In genomic region chr22:37485006-37485713, GRCh38 we compare ENCODE assay signal across 8 cellular contexts. TPM values are rescaled to one million over a fixed set of nuclear protein-coding genes. Genes with fewer than 3 reads are reported as not detected.
A peak's percentile ranks its signal among the peaks of the same experiment; 100 is the strongest.
DNase-seq lines count a peak whose midpoint lies in the region; ATAC-seq, FAIRE-seq and TF ChIP-seq lines count a peak whose summit lies in the region.

No MANE protein-coding gene starts in this region.

- peaks cover 0 to 2% (median 0%) of the 10 kb centered on the region in 5 donors for H3K27me3 Mint-ChIP-seq in naive thymus-derived CD8-positive, alpha-beta T cell

- WGBS in suprapubic skin, result 69% methylated on average over 19 of the region's 29 CpGs

- peaks cover 57 to 87% (median 69%) of the 10 kb centered on the region in 4 donors for H3K4me1 Mint-ChIP-seq in naive thymus-derived CD8-positive, alpha-beta T cell

- peaks cover 25% of the 10 kb centered on the region for H3K4me1 ChIP-seq in suprapubic skin

- H3K4me3 Mint-ChIP-seq in naive thymus-derived CD8-positive, alpha-beta T cell, result peak overlapping the region; percentile 93 to 98 (median 96)

- peaks cover 36% of the 10 kb centered on the region for H3K27me3 ChIP-seq in suprapubic skin

- H3K27ac ChIP-seq in suprapubic skin, result peak overlapping the region; percentile 39

- TF ChIP-seq EP300 in suprapubic skin (IDR thresholded peaks at IDR 0.05), result no peak

- TF ChIP-seq POLR2A in GM12891 (IDR thresholded peaks at IDR 0.05; ENCODE audit: low read depth, low read length) (peak; percentile 76), suprapubic skin (IDR thresholded peaks at IDR 0.05) (no peak)

- DNase-seq in GM12891 (ENCODE audit: insufficient read length, low spot score) (peak; percentile 68), T-helper 1 cell (peak in 4 of 5 donors; percentile 47 to 78 (median 50)), suprapubic skin (ENCODE audit: low spot score in 2 of 2) (no peak), glomerular visceral epithelial cell (ENCODE audit: extremely low spot score) (no peak), DMS153 treated with DMSO at 0.1 percent for 48 hours (lab: John Stamatoyannopoulos, UW; ENCODE audit: unreplicated experiment) (no peak)
- peak; percentile 61 to 64 for DNase-seq in activated naive CD4-positive, alpha-beta T cell treated with anti-CD3 and anti-CD28 coated beads, Interleukin-2, amount 50 U/mL, for 72 hours (ENCODE audit: low spot score in 2 of 2)
- DNase-seq in naive thymus-derived CD8-positive, alpha-beta T cell, result peak in 8 of 10 donors; percentile 43 to 89 (median 54)

- H3K4me3 ChIP-seq in suprapubic skin, result peak overlapping the region; percentile 44

- POLR2A ChIA-PET in naive thymus-derived CD8-positive, alpha-beta T cell (lab: Charles Lee), result interaction anchor here (0.5 to 5.1 kb wide), 30 partner anchors 9 to 1536 kb away, joined by 3 to 82 read pairs (median 5); partner anchors contain the start of genes APOBEC3D, CARD10, GGA1 and IFT27

- H3K9me3 Mint-ChIP-seq in activated naive CD4-positive, alpha-beta T cell treated with anti-CD3 and anti-CD28 coated beads, Interleukin-2, amount 50 U/mL, for 72 hours, result no peaks in the 10 kb centered on the region
- H3K9me3 Mint-ChIP-seq in naive thymus-derived CD8-positive, alpha-beta T cell, result no peaks in the 10 kb centered on the region

- H3K9me3 ChIP-seq in suprapubic skin, result no peaks in the 10 kb centered on the region

- H3K36me3 Mint-ChIP-seq in activated naive CD4-positive, alpha-beta T cell treated with anti-CD3 and anti-CD28 coated beads, Interleukin-2, amount 50 U/mL, for 72 hours, result peaks cover 15 to 27% of the 10 kb centered on the region in 2 donors
- H3K36me3 Mint-ChIP-seq in naive thymus-derived CD8-positive, alpha-beta T cell, result peaks cover 0 to 23% (median 1%) of the 10 kb centered on the region in 3 donors

- no peaks in the 10 kb centered on the region for H3K36me3 ChIP-seq in suprapubic skin

- peak; percentile 30 to 50 for ATAC-seq in activated naive CD4-positive, alpha-beta T cell treated with anti-CD3 and anti-CD28 coated beads, Interleukin-2, amount 50 U/mL, for 72 hours
- ATAC-seq in naive thymus-derived CD8-positive, alpha-beta T cell, result peak; percentile 54 to 63
- no peak for ATAC-seq in GM21737 (IDR thresholded peaks at IDR 0.05; ENCODE audit: unreplicated experiment)

- no peak for TF ChIP-seq CTCF in suprapubic skin (IDR thresholded peaks at IDR 0.05)

- peak; percentile 99 for FAIRE-seq in GM12891 (lab: Jason Lieb, UNC)

- peak overlapping the region; percentile 97 for H3K27ac Mint-ChIP-seq in activated naive CD4-positive, alpha-beta T cell treated with anti-CD3 and anti-CD28 coated beads, Interleukin-2, amount 50 U/mL, for 72 hours
- H3K27ac Mint-ChIP-seq in naive thymus-derived CD8-positive, alpha-beta T cell, result peak overlapping the region; percentile 93 to 100 (median 98)

TF ChIP-seq in GM12891, 5 proteins besides CTCF, POLR2A, EP300 and RAD21:
- TF ChIP-seq POLR2AphosphoS5 (IDR thresholded peaks at IDR 0.05; ENCODE audit: low read depth, low read length) (peak; percentile 25; the same call in 1 of the 2 replicates), TAF1 (IDR thresholded peaks at IDR 0.05; ENCODE audit: low read depth, low read length) (0 out of 2 replicates have a peak, but pooled peaks have one; percentile 8), SPI1 (IDR thresholded peaks at IDR 0.05; ENCODE audit: low read depth, low read length) (no peak), PAX5 (IDR thresholded peaks at IDR 0.05; ENCODE audit: insufficient read depth, low read length, severe bottlenecking) (no peak), POU2F2 (IDR thresholded peaks at IDR 0.05; ENCODE audit: low read depth, low read length) (no peak)
TF ChIP-seq in GM12891: peak in this region for 2.

RNA-seq across cellular contexts. Expression of gene MFNG, which starts 1.0 kb away (rescaled TPM):
- 43.4 TPM for polyA plus RNA-seq in GM12891 (2012; ENCODE audit: low read depth, missing spikeins)
- 100 to 1,000 TPM in 1 of 2 donors, 10 to 100 TPM in 1; 88.7 to 169 TPM for total RNA-seq in activated naive CD4-positive, alpha-beta T cell treated with anti-CD3 and anti-CD28 coated beads, Interleukin-2, amount 50 U/mL, for 72 hours
- total RNA-seq in naive thymus-derived CD8-positive, alpha-beta T cell, result 100 to 1,000 TPM; 233 to 235 TPM
- polyA plus RNA-seq in naive thymus-derived CD8-positive, alpha-beta T cell, result 100 to 1,000 TPM; 290 to 401 (median 329) TPM
- 1 to 10 TPM; 3.5 to 8.6 (median 4.9) TPM for total RNA-seq in suprapubic skin

RNA-seq across cellular contexts. Expression of gene CARD10, which starts 34.1 kb away (rescaled TPM):
- polyA plus RNA-seq in GM12891 (2012; ENCODE audit: low read depth, missing spikeins), result not detected
- total RNA-seq in activated naive CD4-positive, alpha-beta T cell treated with anti-CD3 and anti-CD28 coated beads, Interleukin-2, amount 50 U/mL, for 72 hours, result under 1 TPM; 0.09 to 0.51 TPM
- 1 to 10 TPM; 1.2 to 1.4 TPM for total RNA-seq in naive thymus-derived CD8-positive, alpha-beta T cell
- under 1 TPM in 1 of 3 donors, not detected in 2; 0.22 TPM for polyA plus RNA-seq in naive thymus-derived CD8-positive, alpha-beta T cell
- 10 to 100 TPM; 12.2 to 17.3 (median 14.8) TPM for total RNA-seq in suprapubic skin

RNA-seq across cellular contexts. Expression of gene ELFN2, which starts 57.9 kb away (rescaled TPM):
- 0.01 TPM for polyA plus RNA-seq in GM12891 (2012; ENCODE audit: low read depth, missing spikeins)
- total RNA-seq in activated naive CD4-positive, alpha-beta T cell treated with anti-CD3 and anti-CD28 coated beads, Interleukin-2, amount 50 U/mL, for 72 hours, result 1 to 10 TPM in 1 of 2 donors, under 1 TPM in 1; 0.41 to 2.0 TPM
- under 1 TPM; 0.55 to 0.88 TPM for total RNA-seq in naive thymus-derived CD8-positive, alpha-beta T cell
- not detected for polyA plus RNA-seq in naive thymus-derived CD8-positive, alpha-beta T cell
- total RNA-seq in suprapubic skin, result under 1 TPM; 0.10 to 0.59 (median 0.31) TPM

Comparison
In these comparisons a context has a peak if more than half of its experiments do, and no peak if none do; other contexts are left out.
1. DNase-seq: peak in GM12891 (single experiment), T-helper 1 cell (4 of 5), activated naive CD4-positive, alpha-beta T cell treated with anti-CD3 and anti-CD28 coated beads, Interleukin-2, amount 50 U/mL, for 72 hours (2 of 2) and naive thymus-derived CD8-positive, alpha-beta T cell (8 of 10); none in suprapubic skin (0 of 2), glomerular visceral epithelial cell (single experiment) and DMS153 treated with DMSO at 0.1 percent for 48 hours (single experiment).
2. RNA of gene MFNG, which starts 1.0 kb away (total RNA-seq): 233 to 235 TPM in naive thymus-derived CD8-positive, alpha-beta T cell and 88.7 to 169 TPM in activated naive CD4-positive, alpha-beta T cell treated with anti-CD3 and anti-CD28 coated beads, Interleukin-2, amount 50 U/mL, for 72 hours; 3.5 to 8.6 TPM in suprapubic skin; every median in the first group is over 4 times any median in the second.
3. RNA of gene CARD10, which starts 34.1 kb away (total RNA-seq): 12.2 to 17.3 TPM in suprapubic skin; 1.2 to 1.4 TPM in naive thymus-derived CD8-positive, alpha-beta T cell and 0.09 to 0.51 TPM in activated naive CD4-positive, alpha-beta T cell treated with anti-CD3 and anti-CD28 coated beads, Interleukin-2, amount 50 U/mL, for 72 hours; every median in the first group is over 4 times any median in the second.